8 cellular contexts compared by ENCODE assay signal in genomic region chr19:7521551-7522071, GRCh38. TPM values are rescaled to one million over a fixed set of nuclear protein-coding genes. Genes with fewer than 3 reads are reported as not detected.
DNase-seq lines count a peak whose midpoint lies in the region; ATAC-seq lines count a peak whose summit lies in the region.

No MANE protein-coding gene starts in this region.

- no peaks in the 10 kb centered on the region for H3K9me3 Mint-ChIP-seq in activated CD8-positive, alpha-beta memory T cell treated with anti-CD3 and anti-CD28 coated beads, Interleukin-2, amount 10 ng/mL, durations not matched to agents 7 days and 5 days (ENCODE audit: low read depth)
- no peaks in the 10 kb centered on the region for H3K9me3 Mint-ChIP-seq in activated naive CD8-positive, alpha-beta T cell treated with anti-CD3 and anti-CD28 coated beads, Interleukin-2, amount 10 ng/mL, durations not matched to agents 7 days and 5 days

- no peak for DNase-seq in activated CD8-positive, alpha-beta memory T cell treated with anti-CD3 and anti-CD28 coated beads, Interleukin-2, amount 10 ng/mL, durations not matched to agents 7 days and 5 days
- DNase-seq in activated CD8-positive, alpha-beta memory T cell treated with anti-CD3 and anti-CD28 coated beads, Interleukin-2, amount 50 U/mL, for 4 hours = no peak
- DNase-seq in activated naive CD8-positive, alpha-beta T cell treated with anti-CD3 and anti-CD28 coated beads, Interleukin-2, amount 10 ng/mL, durations not matched to agents 7 days and 5 days = no peak
- no peak for DNase-seq in germinal center (ENCODE audit: low spot score)
- DNase-seq in cerebellar nuclear complex (lab: John Stamatoyannopoulos, UW) = no peak

- no peaks in the 10 kb centered on the region for H3K27me3 ChIP-seq in layer of hippocampus (ENCODE audit: control insufficient read depth, insufficient read depth, low read length)

- H3K27ac ChIP-seq in layer of hippocampus (ENCODE audit: low read depth, low read length) (peak overlapping the region; percentile 90), temporal lobe (ENCODE audit: low read depth, low read length) (peak overlapping the region; percentile 93)

- CTCF ChIA-PET in activated CD8-positive, alpha-beta memory T cell treated with anti-CD3 and anti-CD28 coated beads, Interleukin-2, amount 10 ng/mL, durations not matched to agents 7 days and 5 days (lab: Charles Lee) = interaction anchor here (0.8 to 3.4 kb wide), 5 partner anchors 13 to 347 kb away, joined by 3 to 37 read pairs (median 4); partner anchors contain the start of gene PNPLA6

- peaks cover 5% of the 10 kb centered on the region for H3K27me3 Mint-ChIP-seq in activated CD8-positive, alpha-beta memory T cell treated with anti-CD3 and anti-CD28 coated beads, Interleukin-2, amount 10 ng/mL, durations not matched to agents 7 days and 5 days
- peaks cover 5% of the 10 kb centered on the region for H3K27me3 Mint-ChIP-seq in activated naive CD8-positive, alpha-beta T cell treated with anti-CD3 and anti-CD28 coated beads, Interleukin-2, amount 10 ng/mL, durations not matched to agents 7 days and 5 days

- H3K27ac Mint-ChIP-seq in activated CD8-positive, alpha-beta memory T cell treated with anti-CD3 and anti-CD28 coated beads, Interleukin-2, amount 10 ng/mL, durations not matched to agents 7 days and 5 days = peak overlapping the region; percentile 87
- H3K27ac Mint-ChIP-seq in activated naive CD8-positive, alpha-beta T cell treated with anti-CD3 and anti-CD28 coated beads, Interleukin-2, amount 10 ng/mL, durations not matched to agents 7 days and 5 days = peak overlapping the region; percentile 81

- H3K36me3 Mint-ChIP-seq in activated CD8-positive, alpha-beta memory T cell treated with anti-CD3 and anti-CD28 coated beads, Interleukin-2, amount 10 ng/mL, durations not matched to agents 7 days and 5 days = no peaks in the 10 kb centered on the region
- no peaks in the 10 kb centered on the region for H3K36me3 Mint-ChIP-seq in activated naive CD8-positive, alpha-beta T cell treated with anti-CD3 and anti-CD28 coated beads, Interleukin-2, amount 10 ng/mL, durations not matched to agents 7 days and 5 days

- ATAC-seq in activated CD8-positive, alpha-beta memory T cell treated with anti-CD3 and anti-CD28 coated beads, Interleukin-2, amount 10 ng/mL, durations not matched to agents 7 days and 5 days = no peak
- no peak for ATAC-seq in activated naive CD8-positive, alpha-beta T cell treated with anti-CD3 and anti-CD28 coated beads, Interleukin-2, amount 10 ng/mL, durations not matched to agents 7 days and 5 days (ENCODE audit: low read depth)
- no peak for ATAC-seq in GM21447 (IDR thresholded peaks at IDR 0.05; ENCODE audit: unreplicated experiment)

- H3K4me1 Mint-ChIP-seq in activated CD8-positive, alpha-beta memory T cell treated with anti-CD3 and anti-CD28 coated beads, Interleukin-2, amount 10 ng/mL, durations not matched to agents 7 days and 5 days = peaks cover 9% of the 10 kb centered on the region
- peaks cover 6% of the 10 kb centered on the region for H3K4me1 Mint-ChIP-seq in activated naive CD8-positive, alpha-beta T cell treated with anti-CD3 and anti-CD28 coated beads, Interleukin-2, amount 10 ng/mL, durations not matched to agents 7 days and 5 days

- POLR2A ChIA-PET in activated naive CD8-positive, alpha-beta T cell treated with anti-CD3 and anti-CD28 coated beads, Interleukin-2, amount 10 ng/mL, durations not matched to agents 7 days and 5 days (lab: Charles Lee) = interaction anchor here (0.6 to 2.8 kb wide), 9 partner anchors 13 to 452 kb away, joined by 3 to 26 read pairs (median 5); partner anchors contain the start of genes ARHGEF18, PET100, PNPLA6 and STXBP2

- peak overlapping the region; percentile 73 for H3K4me3 Mint-ChIP-seq in activated CD8-positive, alpha-beta memory T cell treated with anti-CD3 and anti-CD28 coated beads, Interleukin-2, amount 10 ng/mL, durations not matched to agents 7 days and 5 days
- peak overlapping the region; percentile 69 for H3K4me3 Mint-ChIP-seq in activated naive CD8-positive, alpha-beta T cell treated with anti-CD3 and anti-CD28 coated beads, Interleukin-2, amount 10 ng/mL, durations not matched to agents 7 days and 5 days

RNA-seq across cellular contexts. Expression of gene MCOLN1, which starts 0.8 kb away (rescaled TPM):
- 10 to 100 TPM; 15.8 to 20.7 TPM for total RNA-seq in activated CD8-positive, alpha-beta memory T cell treated with anti-CD3 and anti-CD28 coated beads, Interleukin-2, amount 10 ng/mL, durations not matched to agents 7 days and 5 days
- 10 to 100 TPM; 17.5 to 18.2 TPM for total RNA-seq in activated naive CD8-positive, alpha-beta T cell treated with anti-CD3 and anti-CD28 coated beads, Interleukin-2, amount 10 ng/mL, durations not matched to agents 7 days and 5 days
- total RNA-seq in temporal lobe = 5.2 TPM

RNA-seq across cellular contexts. Expression of gene ZNF358, which starts 5.7 kb away (rescaled TPM):
- total RNA-seq in activated CD8-positive, alpha-beta memory T cell treated with anti-CD3 and anti-CD28 coated beads, Interleukin-2, amount 10 ng/mL, durations not matched to agents 7 days and 5 days = 10 to 100 TPM in 1 of 2 experiments, 1 to 10 TPM in 1; 8.9 to 11.3 TPM
- 10 to 100 TPM; 12.6 to 13.1 TPM for total RNA-seq in activated naive CD8-positive, alpha-beta T cell treated with anti-CD3 and anti-CD28 coated beads, Interleukin-2, amount 10 ng/mL, durations not matched to agents 7 days and 5 days
- 17.2 TPM for total RNA-seq in temporal lobe

RNA-seq across cellular contexts. Expression of gene PNPLA6, which starts 13.9 kb away (rescaled TPM):
- total RNA-seq in activated CD8-positive, alpha-beta memory T cell treated with anti-CD3 and anti-CD28 coated beads, Interleukin-2, amount 10 ng/mL, durations not matched to agents 7 days and 5 days = 100 to 1,000 TPM; 160 to 184 TPM
- 100 to 1,000 TPM; 152 to 155 TPM for total RNA-seq in activated naive CD8-positive, alpha-beta T cell treated with anti-CD3 and anti-CD28 coated beads, Interleukin-2, amount 10 ng/mL, durations not matched to agents 7 days and 5 days
- 36.4 TPM for total RNA-seq in temporal lobe

RNA-seq across cellular contexts. Expression of gene PEX11G, which starts 32.8 kb away (rescaled TPM):
- total RNA-seq in activated CD8-positive, alpha-beta memory T cell treated with anti-CD3 and anti-CD28 coated beads, Interleukin-2, amount 10 ng/mL, durations not matched to agents 7 days and 5 days = 1 to 10 TPM in 1 of 2 experiments, under 1 TPM in 1; 0.58 to 1.9 TPM
- total RNA-seq in activated naive CD8-positive, alpha-beta T cell treated with anti-CD3 and anti-CD28 coated beads, Interleukin-2, amount 10 ng/mL, durations not matched to agents 7 days and 5 days = 1 to 10 TPM; 1.0 to 1.3 TPM
- total RNA-seq in temporal lobe = 0.25 TPM
